31 cellular contexts compared by ENCODE assay signal in the genomic region with DNA sequence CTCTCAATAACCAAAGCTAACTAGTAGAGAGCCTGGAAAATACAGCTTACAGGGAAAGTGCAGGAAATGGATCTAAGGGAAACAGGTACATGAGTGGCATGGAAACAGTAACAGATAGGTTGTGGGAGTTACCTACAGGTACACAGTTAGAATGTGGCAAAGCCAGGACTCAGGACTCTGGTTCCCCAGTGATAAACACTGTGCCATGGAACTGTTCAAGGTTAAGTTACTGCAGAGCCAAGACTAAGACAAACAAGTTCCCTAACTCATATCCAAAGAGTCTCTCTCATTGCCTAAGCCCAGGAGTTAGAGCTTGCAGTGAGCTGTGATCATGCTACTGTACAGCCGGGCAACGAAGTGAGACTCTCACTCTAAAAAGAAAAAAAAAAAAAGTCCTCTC.
"Had no signal": no experiment of that assay in that cellular context is flagged by ENCODE, and none has a peak within 500 bp of the region (broad histone marks: within the 10 kb centered on the region; RNA-seq: fewer than 3 reads in every experiment).

No MANE protein-coding gene starts in this region.

- H3K27ac ChIP-seq: ascending aorta, Peyer's patch, SJSA1 had no signal

- H3K9me3 Mint-ChIP-seq: activated CD4-positive, alpha-beta T cell treated with anti-CD3 and anti-CD28 coated beads, Interleukin-2, amount 10 ng/mL, durations not matched to agents 7 days and 5 days; activated CD8-positive, alpha-beta T cell treated with anti-CD3 and anti-CD28 coated beads for 36 hours; activated naive CD4-positive, alpha-beta T cell treated with anti-CD3 and anti-CD28 coated beads, Interleukin-2, amount 50 U/mL, for 24 hours; activated naive CD8-positive, alpha-beta T cell treated with anti-CD3 and anti-CD28 coated beads, Interleukin-2, amount 10 ng/mL, durations not matched to agents 7 days and 5 days; activated T-cell treated with anti-CD3 and anti-CD28 coated beads, Interleukin-2, amount 50 U/mL, for 72 hours; activated T-helper 2 cell treated with anti-CD3 and anti-CD28 coated beads, Interferon-gamma antibody, Interleukin-2, Interleukin-4, amounts not matched to agents 10 μg/mL and 5 μg/mL and 100 μg/mL, durations not matched to agents 14 hours and 24 hours and 36 hours; T-helper 1 cell treated with Interleukin-12 subunit alpha and Interleukin-12 subunit beta and Interleukin-4 antibody, amounts not matched to agents 30 μg/mL and 1 μg/mL, for 36 hours; T-helper 2 cell treated with Interferon-gamma antibody and Interleukin-4, amounts not matched to agents 5 μg/mL and 100 μg/mL, for 36 hours had no signal

- H3K4me1 ChIP-seq: ascending aorta had no signal

- H3K9me3 ChIP-seq: ascending aorta, Peyer's patch, SJSA1, SK-N-SH had no signal

- H3K4me3 Mint-ChIP-seq: activated CD4-positive, alpha-beta T cell treated with anti-CD3 and anti-CD28 coated beads for 36 hours; activated CD4-positive, alpha-beta T cell treated with anti-CD3 and anti-CD28 coated beads, Interleukin-2, amount 10 ng/mL, durations not matched to agents 7 days and 5 days; activated CD8-positive, alpha-beta T cell treated with anti-CD3 and anti-CD28 coated beads for 36 hours; activated naive CD4-positive, alpha-beta T cell treated with anti-CD3 and anti-CD28 coated beads, Interleukin-2, amount 50 U/mL, for 24 hours; activated naive CD8-positive, alpha-beta T cell treated with anti-CD3 and anti-CD28 coated beads, Interleukin-2, amount 10 ng/mL, durations not matched to agents 7 days and 5 days; activated T-cell treated with anti-CD3 and anti-CD28 coated beads, Interleukin-2, amount 50 U/mL, for 72 hours; T-helper 1 cell treated with Interleukin-12 subunit alpha and Interleukin-12 subunit beta and Interleukin-4 antibody, amounts not matched to agents 30 μg/mL and 1 μg/mL, for 36 hours; T-helper 2 cell treated with Interferon-gamma antibody and Interleukin-4, amounts not matched to agents 5 μg/mL and 100 μg/mL, for 36 hours had no signal

- H3K4me2 ChIP-seq: SK-N-SH had no signal

- H3K4me3 ChIP-seq: ascending aorta, K562, Peyer's patch, SJSA1 had no signal

- H3K27me3 Mint-ChIP-seq: activated CD4-positive, alpha-beta T cell treated with anti-CD3 and anti-CD28 coated beads for 36 hours; activated CD4-positive, alpha-beta T cell treated with anti-CD3 and anti-CD28 coated beads, Interleukin-2, amount 10 ng/mL, durations not matched to agents 7 days and 5 days; activated CD8-positive, alpha-beta T cell treated with anti-CD3 and anti-CD28 coated beads for 36 hours; activated naive CD4-positive, alpha-beta T cell treated with anti-CD3 and anti-CD28 coated beads, Interleukin-2, amount 50 U/mL, for 24 hours; activated naive CD8-positive, alpha-beta T cell treated with anti-CD3 and anti-CD28 coated beads, Interleukin-2, amount 10 ng/mL, durations not matched to agents 7 days and 5 days had no signal

- H3K9me2 ChIP-seq: SK-N-SH had no signal

- DNase-seq: activated CD4-positive, alpha-beta T cell treated with anti-CD3 and anti-CD28 coated beads for 36 hours; activated CD4-positive, alpha-beta T cell treated with anti-CD3 and anti-CD28 coated beads, Interleukin-2, amount 10 ng/mL, durations not matched to agents 7 days and 5 days; activated CD8-positive, alpha-beta T cell treated with anti-CD3 and anti-CD28 coated beads for 36 hours; activated gamma-delta T cell; activated naive CD4-positive, alpha-beta T cell treated with Interleukin-2 at 50 U/mL for 16 hours; activated naive CD8-positive, alpha-beta T cell treated with anti-CD3 and anti-CD28 coated beads, Interleukin-2, amount 10 ng/mL, durations not matched to agents 7 days and 5 days; activated T-cell treated with anti-CD3 and anti-CD28 coated beads, Interleukin-2, amount 50 U/mL, for 1 hour; activated T-cell treated with anti-CD3 and anti-CD28 coated beads, Interleukin-2, amount 50 U/mL, for 72 hours; amygdala; central memory CD4-positive, alpha-beta T cell; NCI-H1105; NCI-H1436; NCI-H1694; NCI-H2029; NCI-H345; NCI-H524 treated with DMSO at 0.1 percent for 48 hours; PC-3; Peyer's patch; RPMI8226; SHP77 treated with DMSO at 0.1 percent for 48 hours; SK-N-SH had no signal

- FAIRE-seq: bronchial epithelial cell, K562, TTC549 had no signal

- H3K27ac Mint-ChIP-seq: activated CD4-positive, alpha-beta T cell treated with anti-CD3 and anti-CD28 coated beads for 36 hours; activated CD8-positive, alpha-beta T cell treated with anti-CD3 and anti-CD28 coated beads for 36 hours; activated naive CD4-positive, alpha-beta T cell treated with anti-CD3 and anti-CD28 coated beads, Interleukin-2, amount 50 U/mL, for 24 hours; activated naive CD8-positive, alpha-beta T cell treated with anti-CD3 and anti-CD28 coated beads, Interleukin-2, amount 10 ng/mL, durations not matched to agents 7 days and 5 days; activated T-cell treated with anti-CD3 and anti-CD28 coated beads, Interleukin-2, amount 50 U/mL, for 72 hours; activated T-helper 2 cell treated with anti-CD3 and anti-CD28 coated beads, Interferon-gamma antibody, Interleukin-2, Interleukin-4, amounts not matched to agents 10 μg/mL and 5 μg/mL and 100 μg/mL, durations not matched to agents 14 hours and 24 hours and 36 hours; T-helper 1 cell treated with Interleukin-12 subunit alpha and Interleukin-12 subunit beta and Interleukin-4 antibody, amounts not matched to agents 30 μg/mL and 1 μg/mL, for 36 hours had no signal

- H3K27me3 ChIP-seq: ascending aorta, Peyer's patch, SJSA1 had no signal

- H3K9ac ChIP-seq: SK-N-SH had no signal

- ATAC-seq: activated CD4-positive, alpha-beta T cell treated with anti-CD3 and anti-CD28 coated beads for 36 hours; activated CD4-positive, CD25-positive, alpha-beta regulatory T cell treated with anti-CD3 and anti-CD28 coated beads, Interleukin-2, amount 50 U/mL, for 24 hours; activated CD8-positive, alpha-beta T cell treated with anti-CD3 and anti-CD28 coated beads for 36 hours; activated T-cell treated with anti-CD3 and anti-CD28 coated beads, Interleukin-2, amount 50 U/mL, for 72 hours; PC-3 had no signal
